1 cellular context compared by ENCODE assay signal in the genomic region with DNA sequence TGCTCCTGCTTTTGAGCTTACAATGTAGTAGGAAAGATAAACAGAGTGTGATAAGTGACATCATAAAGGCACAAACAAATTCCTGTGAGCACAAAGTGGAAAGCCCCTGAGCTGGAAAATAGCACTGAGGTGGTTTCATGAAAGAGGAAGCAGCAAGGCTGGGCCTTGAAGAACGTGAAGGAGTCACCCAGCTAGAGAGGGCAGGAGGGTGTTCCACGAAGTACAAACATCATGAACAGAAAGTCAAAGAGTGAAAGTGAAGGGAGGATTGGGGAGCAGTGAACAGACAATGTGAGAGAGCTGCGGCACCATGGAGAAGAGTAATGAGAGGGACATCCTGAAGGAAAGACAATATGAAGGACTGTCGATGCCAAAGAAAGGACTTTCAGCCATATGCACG.
TF ChIP-seq lines count a peak whose summit lies in the region.

No MANE protein-coding gene starts in this region.

TF ChIP-seq in H1, 55 proteins besides CTCF, POLR2A, EP300 and RAD21 (continued from another document):
- TF ChIP-seq KDM4A (IDR thresholded peaks at IDR 0.05; ENCODE audit: low read depth, low read length, severe bottlenecking) (no peak), EGR1 (IDR thresholded peaks at IDR 0.05; ENCODE audit: borderline replicate concordance, low read depth, low read length) (no peak)
